25 cellular contexts compared by ENCODE assay signal in genomic region chr2:108975613-108976435, GRCh38. TPM values are rescaled to one million over a fixed set of nuclear protein-coding genes. Genes with fewer than 3 reads are reported as not detected.
"Had no signal": no experiment of that assay in that cellular context is flagged by ENCODE, and none has a peak within 500 bp of the region (broad histone marks: within the 10 kb centered on the region; RNA-seq: fewer than 3 reads in every experiment).

No MANE protein-coding gene starts in this region.

- H2AFZ ChIP-seq: neural progenitor cell had no signal

- FAIRE-seq: colon, endometrium had no signal

- H3K9ac ChIP-seq: neural progenitor cell had no signal

- H3K27me3 ChIP-seq: neural progenitor cell, vagina had no signal

- H3K27me3 Mint-ChIP-seq: activated naive CD8-positive, alpha-beta T cell treated with anti-CD3 and anti-CD28 coated beads, Interleukin-2, amount 10 ng/mL, durations not matched to agents 7 days and 5 days; stimulated activated naive CD8-positive, alpha-beta T cell treated with anti-CD3 and anti-CD28 coated beads, Interleukin-15, amount 100 ng/mL, for 72 hours had no signal

- DNase-seq: activated CD4-positive, alpha-beta T cell treated with anti-CD3 and anti-CD28 coated beads, Interleukin-2, amount 50 U/mL, for 1 hour; activated naive CD8-positive, alpha-beta T cell treated with anti-CD3 and anti-CD28 coated beads, Interleukin-2, amount 10 ng/mL, durations not matched to agents 7 days and 5 days; central memory CD4-positive, alpha-beta T cell; heart left ventricle; kidney glomerular epithelial cell; left ventricle myocardium superior; naive B cell; psoas muscle; right cardiac atrium; stimulated activated naive CD8-positive, alpha-beta T cell treated with anti-CD3 and anti-CD28 coated beads, Interleukin-15, amount 100 ng/mL, for 72 hours; T1000; trophoblast cell had no signal

- H3K4me3 Mint-ChIP-seq: activated naive CD8-positive, alpha-beta T cell treated with anti-CD3 and anti-CD28 coated beads, Interleukin-2, amount 10 ng/mL, durations not matched to agents 7 days and 5 days; activated T-helper 1 cell treated with anti-CD3 and anti-CD28 coated beads, Interleukin-12 subunit alpha, Interleukin-12 subunit beta, Interleukin-2, Interleukin-4 antibody, amounts not matched to agents 30 ng/mL and 10 ng/mL and 1 ng/mL, durations not matched to agents 14 hours and 24 hours and 36 hours; brain; memory B cell; naive B cell; neural progenitor cell; stimulated activated naive CD8-positive, alpha-beta T cell treated with anti-CD3 and anti-CD28 coated beads, Interleukin-15, amount 100 ng/mL, for 72 hours had no signal

- H3K9me3 ChIP-seq: gastroesophageal sphincter, heart left ventricle, psoas muscle, suprapubic skin, vagina had no signal

- H3K36me3 Mint-ChIP-seq: activated naive CD8-positive, alpha-beta T cell treated with anti-CD3 and anti-CD28 coated beads, Interleukin-2, amount 10 ng/mL, durations not matched to agents 7 days and 5 days; brain; memory B cell; naive B cell; neural progenitor cell had no signal

- H3K9me3 Mint-ChIP-seq: activated naive CD8-positive, alpha-beta T cell treated with anti-CD3 and anti-CD28 coated beads, Interleukin-2, amount 10 ng/mL, durations not matched to agents 7 days and 5 days; activated T-helper 1 cell treated with anti-CD3 and anti-CD28 coated beads, Interleukin-12 subunit alpha, Interleukin-12 subunit beta, Interleukin-2, Interleukin-4 antibody, amounts not matched to agents 30 ng/mL and 10 ng/mL and 1 ng/mL, durations not matched to agents 14 hours and 24 hours and 36 hours; memory B cell; naive B cell; stimulated activated naive CD8-positive, alpha-beta T cell treated with anti-CD3 and anti-CD28 coated beads, Interleukin-15, amount 100 ng/mL, for 72 hours had no signal

- ATAC-seq: activated CD4-positive, CD25-positive, alpha-beta regulatory T cell treated with anti-CD3 and anti-CD28 coated beads, Interleukin-2, amount 50 U/mL, for 24 hours; esophagus mucosa; heart left ventricle; left ventricle myocardium superior; psoas muscle; right cardiac atrium; stimulated activated naive CD8-positive, alpha-beta T cell treated with anti-CD3 and anti-CD28 coated beads, Interleukin-15, amount 100 ng/mL, for 72 hours had no signal

- H3K4me1 ChIP-seq: gastroesophageal sphincter, heart left ventricle, psoas muscle, vagina had no signal

- H3K27ac ChIP-seq: gastroesophageal sphincter, heart left ventricle, neural progenitor cell, psoas muscle, suprapubic skin, vagina had no signal

- H3K4me3 ChIP-seq: gastroesophageal sphincter, heart left ventricle, neural progenitor cell, psoas muscle, skin epidermis, suprapubic skin, vagina had no signal

- H3K36me3 ChIP-seq: gastroesophageal sphincter, heart left ventricle, neural progenitor cell, suprapubic skin, vagina had no signal

- H3K4me2 ChIP-seq: neural progenitor cell had no signal

- H3K27ac Mint-ChIP-seq: activated naive CD8-positive, alpha-beta T cell treated with anti-CD3 and anti-CD28 coated beads, Interleukin-2, amount 10 ng/mL, durations not matched to agents 7 days and 5 days; memory B cell; naive B cell; neural progenitor cell; stimulated activated naive CD8-positive, alpha-beta T cell treated with anti-CD3 and anti-CD28 coated beads, Interleukin-15, amount 100 ng/mL, for 72 hours had no signal

RNA-seq across cellular contexts. Expression of gene EDAR, which starts 13.2 kb away (rescaled TPM):
- total RNA-seq: left ventricle myocardium superior, osteocyte, psoas muscle had no signal
- polyA plus RNA-seq: right cardiac atrium had no signal
